Comparison of ENCODE assay signal across 8 cellular contexts in genomic region chr7:129433823-129434171, GRCh38. TPM values are rescaled to one million over a fixed set of nuclear protein-coding genes. Genes with fewer than 3 reads are reported as not detected.
DNase-seq lines count a peak whose midpoint lies in the region; ATAC-seq, FAIRE-seq and TF ChIP-seq lines count a peak whose summit lies in the region.

No MANE protein-coding gene starts in this region.

- H4K20me1 ChIP-seq in IMR-90 (ENCODE audit: insufficient read depth, low read length) (no peaks in the 10 kb centered on the region), K562 (replicated peaks; ENCODE audit: control insufficient read depth, insufficient read depth, low read length) (no peaks in the 10 kb centered on the region)

- peak overlapping the region; percentile 13 for H3K23ac ChIP-seq in IMR-90 (ENCODE audit: low read depth, low read length)

- BruUV-seq in IMR-90 (replicated peaks; lab: Mats Ljungman, UMichigan), result no TSS peak
- TSS peak; percentile 94 for BruUV-seq in K562 (replicated peaks; lab: Mats Ljungman, UMichigan)

- H4K8ac ChIP-seq in IMR-90 (ENCODE audit: low read depth in 2 of 2, low read length in 2 of 2), result peak overlapping the region in 1 of 2 experiments; percentile 42; a peak in 1 of 4 replicates

- H3K4me2 ChIP-seq in IMR-90 (ENCODE audit: low read depth, low read length) (peak overlapping the region; percentile 80), K562 (ENCODE audit: insufficient read depth, low read length) (peak overlapping the region; percentile 86)

- H3K4me3 ChIP-seq in GM12864 (ENCODE audit: low read depth, low read length) (peak overlapping the region; percentile 74), IMR-90 (ENCODE audit: insufficient read depth, low read depth, low read length) (peak overlapping the region; percentile 69), K562 (peak overlapping the region; percentile 60), thyroid gland (replicated peaks in 1 of 3) (peak overlapping the region; percentile 54 to 66 (median 60))

- H3K36me3 ChIP-seq in IMR-90 (ENCODE audit: control insufficient read depth, insufficient read depth, low read length) (no peaks in the 10 kb centered on the region), K562 (ENCODE audit: control insufficient read depth, insufficient read depth, low read length) (peaks cover 16% of the 10 kb centered on the region; the same call in 2 of the 3 replicates), thyroid gland (no peaks in the 10 kb centered on the region)

- no peak overlapping the region for H4K91ac ChIP-seq in IMR-90 (ENCODE audit: insufficient read depth, low read depth, low read length)

- TF ChIP-seq EP300 in K562 (IDR thresholded peaks at IDR 0.05; ENCODE audit: low read length), result 0 out of 2 replicates have a peak, but pooled peaks have one; percentile 12

- peak; percentile 3 for DNase-seq in GM12864 (ENCODE audit: low read depth)
- DNase-seq in IMR-90, result no peak
- DNase-seq in K562 (ENCODE audit: extremely low read depth in 1 of 4, low spot score in 3 of 4), result no peak
- DNase-seq in left lobe of liver (ENCODE audit: low spot score), result no peak
- DNase-seq in thyroid gland, result no peak
- DNase-seq in NCI-H2196 treated with DMSO at 0.1 percent for 48 hours (lab: John Stamatoyannopoulos, UW; ENCODE audit: unreplicated experiment), result no peak
- no peak for DNase-seq in NCI-H1694 (lab: John Stamatoyannopoulos, UW)

- ATAC-seq in GM21717 (IDR thresholded peaks at IDR 0.05; ENCODE audit: unreplicated experiment) (peak; percentile 61), IMR-90 (ENCODE audit: low read depth) (peak; percentile 81), K562 (peak; percentile 61), left lobe of liver (peak; percentile 79)

- POLR2A ChIA-PET in IMR-90 (lab: Charles Lee; ENCODE audit: unreplicated experiment), result interaction anchor here (0.7 kb wide), 1 partner anchor 61 kb away, joined by 3 read pairs; no protein-coding TSS in a partner anchor
- POLR2A ChIA-PET in K562 (lab: Yijun Ruan, JAX), result interaction anchor here (0.6 to 4.8 kb wide), 21 partner anchors 9 to 71 kb away, joined by 3 to 44 read pairs (median 4); no protein-coding TSS in a partner anchor

- no peak overlapping the region for H3K18ac ChIP-seq in IMR-90 (ENCODE audit: low read depth, low read length)

- no peak for TF ChIP-seq CTCF in GM12864 (IDR thresholded peaks at IDR 0.05; ENCODE audit: low read depth, low read length, missing control alignments)
- no peak for TF ChIP-seq CTCF in IMR-90 (conservative IDR thresholded peaks at IDR 0.05; ENCODE audit: low read depth, low read length)
- 0 out of 6 replicates have a peak, but pooled peaks of 2 of the 3 experiments have one; percentile 18 to 20 for TF ChIP-seq CTCF in K562 (IDR thresholded peaks at IDR 0.05 in 2 of 3, conservative IDR thresholded peaks at IDR 0.05 in 1 of 3; ENCODE audit: insufficient read depth in 2 of 3, low read depth in 1 of 3, low read length in 3 of 3)
- peak in 1 of 6 experiments; percentile 5 for TF ChIP-seq CTCF in thyroid gland (IDR thresholded peaks at IDR 0.05)

- intact Hi-C loops in IMR-90 (cut with micrococcal nuclease) (loop anchor here (5.0 kb wide), 1 partner anchor 46 kb away; no protein-coding TSS in a partner anchor), K562 (cut with micrococcal nuclease) (no loop called here), thyroid gland (cut with DNase I) (no loop called here)

- 0 out of 2 replicates have a peak overlapping the region, but pooled peaks have one; percentile 34 for H3K4ac ChIP-seq in IMR-90 (ENCODE audit: low read depth, low read length)

- H2BK120ac ChIP-seq in IMR-90 (ENCODE audit: low read depth, low read length), result no peak overlapping the region

- TF ChIP-seq POLR2A in IMR-90 (IDR thresholded peaks at IDR 0.05; ENCODE audit: low read depth, low read length) (no peak), K562 (conservative IDR thresholded peaks at IDR 0.05) (no peak), thyroid gland (IDR thresholded peaks at IDR 0.05) (no peak)

- H4K5ac ChIP-seq in IMR-90 (ENCODE audit: low read depth, low read length), result no peak overlapping the region

- peak overlapping the region; percentile 2; the same call in 1 of the 2 replicates for H3K9ac ChIP-seq in IMR-90 (ENCODE audit: low read depth, low read length)
- H3K9ac ChIP-seq in K562 (ENCODE audit: insufficient read depth in 1 of 2, low read depth in 2 of 2, low read length in 2 of 2), result peak overlapping the region; percentile 75 to 99

- H2AFZ ChIP-seq in IMR-90 (replicated peaks; ENCODE audit: low read length, poor library complexity) (peak overlapping the region; percentile 89), K562 (ENCODE audit: low read depth, low read length) (peak overlapping the region; percentile 96)

- H2BK20ac ChIP-seq in IMR-90 (ENCODE audit: low read depth, low read length), result no peak overlapping the region

- H3K27me3 ChIP-seq in IMR-90 (ENCODE audit: control insufficient read depth, insufficient read depth, low read length), result peaks cover 8% of the 10 kb centered on the region
- H3K27me3 ChIP-seq in K562 (ENCODE audit: control insufficient read depth in 2 of 2, insufficient read depth in 2 of 2, low read length in 2 of 2), result no peaks in the 10 kb centered on the region
- no peaks in the 10 kb centered on the region for H3K27me3 ChIP-seq in thyroid gland

- H3K4me1 ChIP-seq in IMR-90 (ENCODE audit: control insufficient read depth, insufficient read depth, low read length), result peaks cover under 1% of the 10 kb centered on the region; the same call in 1 of the 2 replicates
- H3K4me1 ChIP-seq in K562 (replicated peaks in 1 of 2; ENCODE audit: control insufficient read depth in 2 of 2, insufficient read depth in 2 of 2, low read length in 2 of 2), result peaks cover 37 to 47% of the 10 kb centered on the region in 2 experiments
- peaks cover 10 to 14% of the 10 kb centered on the region in 2 donors for H3K4me1 ChIP-seq in thyroid gland

- H3K56ac ChIP-seq in IMR-90 (ENCODE audit: extremely low read depth, insufficient read depth, low read length), result no peak overlapping the region

- H3K79me2 ChIP-seq in K562 (ENCODE audit: control insufficient read depth, insufficient read depth, low read length), result peaks cover 43% of the 10 kb centered on the region

- no peak overlapping the region for H2BK15ac ChIP-seq in IMR-90 (ENCODE audit: low read depth, low read length)

- no peak for FAIRE-seq in K562 (lab: Jason Lieb, UNC)

- no peak overlapping the region for H3K14ac ChIP-seq in IMR-90 (replicated peaks; ENCODE audit: low read depth, low read length)

- 1% methylated on average over 11 of the region's 20 CpGs; no CpG with 5 or more reads in 1 of the 2 experiments for WGBS in IMR-90 (ENCODE audit: extremely low coverage in 2 of 2, insufficient read length in 1 of 2), 2 experiments
- 1% methylated on average over 20 of the region's 20 CpGs for WGBS in K562 (ENCODE audit: insufficient coverage, low coverage, missing lambda C conversion rate)
- 0 to 3% methylated on average over 20 of the region's 20 CpGs for WGBS in thyroid gland, 2 donors

- CTCF ChIA-PET in IMR-90 (lab: Yijun Ruan, JAX), result interaction anchor here (0.6 to 2.0 kb wide), 5 partner anchors 12 to 1953 kb away, joined by 3 to 4 read pairs (median 3); no protein-coding TSS in a partner anchor
- CTCF ChIA-PET in K562 (lab: Yijun Ruan, JAX; ENCODE audit: low intra/inter-chr PET ratio), result no interaction called here

- H2AK9ac ChIP-seq in IMR-90 (replicated peaks; ENCODE audit: low read depth, low read length, poor library complexity), result no peak overlapping the region

- H3K79me1 ChIP-seq in IMR-90 (ENCODE audit: low read depth in 1 of 2, low read length in 2 of 2), result peaks cover 0 to 9% of the 10 kb centered on the region in 2 experiments; a peak in 1 of 4 replicates

- dilution Hi-C loops in IMR-90 (cut with HindIII; ENCODE audit: low sequenced_read_pairs, unreplicated experiment), result no loop called here

- TF ChIP-seq RAD21 in IMR-90 (IDR thresholded peaks at IDR 0.05; ENCODE audit: low read length) (no peak), K562 (CRISPR knock-in tag; conservative IDR thresholded peaks at IDR 0.05 in 1 of 2, IDR thresholded peaks at IDR 0.05 in 1 of 2) (no peak)

- no peak overlapping the region for H2BK5ac ChIP-seq in IMR-90 (ENCODE audit: low read depth, low read length, poor library complexity, severe bottlenecking)

- in situ Hi-C loops in IMR-90 (cut with MboI; ENCODE audit: low sequenced_read_pairs), result no loop called here
- in situ Hi-C loops in K562 (cut with MboI), result no loop called here

- no peaks in the 10 kb centered on the region for H3K9me1 ChIP-seq in IMR-90 (ENCODE audit: insufficient read depth, low read length)
- no peaks in the 10 kb centered on the region for H3K9me1 ChIP-seq in K562 (ENCODE audit: control insufficient read depth, insufficient read depth, low read length)

- H3K9me3 ChIP-seq in IMR-90 (ENCODE audit: control insufficient read depth, insufficient read depth, low read length), result no peaks in the 10 kb centered on the region
- no peaks in the 10 kb centered on the region for H3K9me3 ChIP-seq in K562 (replicated peaks; ENCODE audit: control insufficient read depth, insufficient read depth, low read depth, low read length)
- no peaks in the 10 kb centered on the region for H3K9me3 ChIP-seq in thyroid gland

- H3K27ac ChIP-seq in IMR-90 (ENCODE audit: insufficient read depth, low read length), result no peak overlapping the region; the same call in 1 of the 2 replicates
- H3K27ac ChIP-seq in K562 (ENCODE audit: extremely low read depth, low read depth, low read length), result peak overlapping the region; percentile 67
- no peak overlapping the region for H3K27ac ChIP-seq in thyroid gland

- no peak overlapping the region for H2AK5ac ChIP-seq in IMR-90 (ENCODE audit: low read depth, low read length)

RNA-seq across cellular contexts. Expression of gene STRIP2, which starts 0.4 kb away (rescaled TPM):
- total RNA-seq in IMR-90 (2012; rRNA removed) (2.2 and 3.0 TPM in 2 replicates), K562 (2014; rRNA removed) (38.5 and 39.8 TPM in 2 replicates), K562 (2014; rRNA removed; fragmentation: Illumina TruSeq; extraction: Trizol) (40.8 and 41.7 TPM in 2 replicates), K562 (2015; rRNA removed; fragmentation: Illumina TruSeq; extraction: Trizol) (52.4 and 54.7 TPM in 2 replicates), K562 (2021) (50.3 and 56.3 TPM in 2 replicates), left lobe of liver (0.96 TPM), thyroid gland (under 1 TPM; 0.22 to 0.94 (median 0.54) TPM)
- polyA plus RNA-seq in IMR-90 (2012; rRNA removed) (1.6 and 1.8 TPM in 2 replicates), K562 (2011; rRNA removed) (81.8 and 104 TPM in 2 replicates), K562 (2014; fragmentation: Illumina TruSeq; extraction: Trizol) (42.3 TPM in 2 replicates), K562 (2014; fragmentation: Nextera tagmentation; extraction: Ambion mirVana) (10 to 100 TPM; 10.1 to 13.8 TPM), K562 (2014; rRNA removed) (52.9 and 55.1 TPM in 2 replicates)
- 0.68 and 0.73 TPM in 2 replicates for polyA plus RNA-seq in IMR-90 (2012; cell fraction: cytosol; rRNA removed)
- 2.4 and 4.3 TPM in 2 replicates for polyA plus RNA-seq in IMR-90 (2012; cell fraction: nucleus; rRNA removed; ENCODE audit: low replicate concordance)
- total RNA-seq in K562 (2011; cell fraction: chromatin; rRNA removed; ENCODE audit: low replicate concordance), result 202 and 262 TPM in 2 replicates
- 90.7 and 112 TPM in 2 replicates for total RNA-seq in K562 (2011; cell fraction: nucleolus; rRNA removed)
- 109 and 122 TPM in 2 replicates for total RNA-seq in K562 (2011; cell fraction: nucleoplasm; rRNA removed)
- polyA plus RNA-seq in K562 (2011; cell fraction: cytosol; rRNA removed), result 27.2 and 41.8 TPM in 2 replicates
- polyA plus RNA-seq in K562 (2011; cell fraction: nucleus; rRNA removed), result 388 and 426 TPM in 2 replicates
- polyA plus RNA-seq in K562 (2012), result 46.1 and 56.3 TPM in 2 replicates
- polyA minus RNA-seq in K562 (2011; rRNA and poly(A)+ RNA removed), result 62.4 and 66.1 TPM in 2 replicates
- polyA minus RNA-seq in K562 (2011; cell fraction: cytosol; rRNA and poly(A)+ RNA removed), result 32.6 and 37.9 TPM in 2 replicates
- 79.6 and 139 TPM in 2 replicates for polyA minus RNA-seq in K562 (2011; cell fraction: nucleus; rRNA and poly(A)+ RNA removed)

Comparison
In these comparisons a context has a peak if more than half of its experiments do, and no peak if none do; other contexts are left out.
1. CTCF ChIP-seq: peak in K562 (2 of 3); none in GM12864 (single experiment) and IMR-90 (single experiment).
2. Peak in every context shown above with its lines, with median percentiles within 50 percentile points of each other: H3K4me3 ChIP-seq and ATAC-seq.